Comparison of ENCODE assay signal across 8 cellular contexts in the genomic region with DNA sequence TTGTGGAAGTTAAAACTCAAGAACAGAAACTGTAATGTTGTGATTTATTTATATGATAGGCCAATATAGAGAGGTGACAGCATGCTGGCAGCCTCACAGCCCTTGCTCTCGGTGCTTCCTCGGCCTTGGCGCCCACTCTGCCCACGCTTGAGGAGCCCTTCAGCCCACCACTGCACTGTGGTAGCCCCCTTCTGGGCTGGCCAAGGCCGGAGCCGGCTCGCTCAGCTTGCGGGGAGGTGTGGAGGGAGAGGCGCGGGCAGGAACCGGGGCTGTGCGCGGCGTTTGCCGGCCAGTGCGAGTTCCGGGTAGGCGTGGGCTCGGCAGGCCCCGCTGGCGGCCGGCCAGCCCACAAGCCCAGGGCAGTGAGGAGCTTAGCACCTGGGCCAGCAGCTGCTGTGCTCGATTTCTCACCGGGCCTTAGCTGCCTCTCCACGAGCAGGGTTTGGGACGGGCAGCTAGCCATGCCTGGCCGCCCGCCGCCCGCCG.
A peak's percentile ranks its signal among the peaks of the same experiment; 100 is the strongest.
DNase-seq lines count a peak whose midpoint lies in the region; ATAC-seq and TF ChIP-seq lines count a peak whose summit lies in the region.

No MANE protein-coding gene starts in this region.

- POLR2A ChIA-PET in BJ (lab: Charles Lee) = no interaction called here

- no peaks in the 10 kb centered on the region for H3K36me3 Mint-ChIP-seq in stimulated activated memory B cell treated with anti-CD40 and anti-IgM and Interleukin-4, amounts not matched to agents 10 μg/mL and 1 μg/mL and 100 μg/mL, for 72 hours

- WGBS in adrenal gland, 4 donors = 0 to 5% (median 1%) methylated on average over 4 to 28 of the region's 31 CpGs

- H3K27ac Mint-ChIP-seq in stimulated activated memory B cell treated with anti-CD40 and anti-IgM and Interleukin-4, amounts not matched to agents 10 μg/mL and 1 μg/mL and 100 μg/mL, for 72 hours = no peak overlapping the region

- H3K9me3 Mint-ChIP-seq in stimulated activated memory B cell treated with anti-CD40 and anti-IgM and Interleukin-4, amounts not matched to agents 10 μg/mL and 1 μg/mL and 100 μg/mL, for 72 hours = no peaks in the 10 kb centered on the region

- intact Hi-C loops in adrenal gland (cut with DNase I) = no loop called here
- intact Hi-C loops in sciatic nerve (cut with DNase I) = no loop called here

- H3K36me3 ChIP-seq in BJ (ENCODE audit: control insufficient read depth, insufficient read depth, low read length) = no peaks in the 10 kb centered on the region
- H3K36me3 ChIP-seq in adrenal gland (replicated peaks in 1 of 2) = no peaks in the 10 kb centered on the region

- H3K9me3 ChIP-seq in adrenal gland (replicated peaks in 1 of 3) = no peaks in the 10 kb centered on the region

- TF ChIP-seq POLR2A in GM19099 (IDR thresholded peaks at IDR 0.05; ENCODE audit: extremely low read depth, insufficient read length, low read depth) = peak; percentile 21
- TF ChIP-seq POLR2A in adrenal gland (IDR thresholded peaks at IDR 0.05) = no peak

- peak overlapping the region; percentile 58 for H3K4me3 Mint-ChIP-seq in stimulated activated memory B cell treated with anti-CD40 and anti-IgM and Interleukin-4, amounts not matched to agents 10 μg/mL and 1 μg/mL and 100 μg/mL, for 72 hours

- peaks cover 2% of the 10 kb centered on the region; the same call in 1 of the 2 replicates for H3K27me3 ChIP-seq in BJ (ENCODE audit: control insufficient read depth, insufficient read depth, low read length)
- no peaks in the 10 kb centered on the region for H3K27me3 ChIP-seq in adrenal gland

- no peak overlapping the region for H3K27ac ChIP-seq in adrenal gland

- no peak for DNase-seq in BJ (ENCODE audit: low read depth)
- DNase-seq in NCI-H146 (lab: John Stamatoyannopoulos, UW) = peak; percentile 71
- peak; percentile 25 to 59 (median 40) for DNase-seq in adrenal gland
- DNase-seq in iPS-NIHi11 (ENCODE audit: low spot score) = peak; percentile 43
- DNase-seq in sciatic nerve (ENCODE audit: low spot score) = no peak

- H3K27me3 Mint-ChIP-seq in stimulated activated memory B cell treated with anti-CD40 and anti-IgM and Interleukin-4, amounts not matched to agents 10 μg/mL and 1 μg/mL and 100 μg/mL, for 72 hours = peaks cover 60% of the 10 kb centered on the region

- ATAC-seq in stimulated activated memory B cell treated with anti-CD40 and anti-IgM and Interleukin-4, amounts not matched to agents 10 μg/mL and 1 μg/mL and 100 μg/mL, for 72 hours = peak; percentile 63
- no peak for ATAC-seq in sciatic nerve
- ATAC-seq in GM19395 (IDR thresholded peaks at IDR 0.05; ENCODE audit: unreplicated experiment) = no peak

- CTCF ChIA-PET in BJ (lab: Yijun Ruan, JAX) = no interaction called here

- no peaks in the 10 kb centered on the region for H3K4me1 ChIP-seq in adrenal gland (replicated peaks in 1 of 2)

- no peaks in the 10 kb centered on the region for H3K4me1 Mint-ChIP-seq in stimulated activated memory B cell treated with anti-CD40 and anti-IgM and Interleukin-4, amounts not matched to agents 10 μg/mL and 1 μg/mL and 100 μg/mL, for 72 hours

- H3K4me3 ChIP-seq in BJ (ENCODE audit: low read depth, low read length) (peak overlapping the region; percentile 38), adrenal gland (peak overlapping the region in 2 of 4 donors; percentile 34 to 63)

- TF ChIP-seq CTCF in BJ (IDR thresholded peaks at IDR 0.05; ENCODE audit: insufficient read depth, low read depth, low read length) (no peak), adrenal gland (IDR thresholded peaks at IDR 0.05) (no peak)

Comparison
In these comparisons a context has a peak if more than half of its experiments do, and no peak if none do; other contexts are left out.
1. DNase-seq: peak in NCI-H146 (single experiment), adrenal gland (7 of 7) and iPS-NIHi11 (single experiment); none in BJ (single experiment) and sciatic nerve (single experiment).